ENCODE assay signal across 1 cellular context in genomic region chr7:25758559-25758958, GRCh38.
TF ChIP-seq lines count a peak whose summit lies in the region.

No MANE protein-coding gene starts in this region.

TF ChIP-seq in HEK293, 187 proteins besides CTCF, POLR2A, EP300 and RAD21 (continued from another document):
- TF ChIP-seq, protein P1, sequence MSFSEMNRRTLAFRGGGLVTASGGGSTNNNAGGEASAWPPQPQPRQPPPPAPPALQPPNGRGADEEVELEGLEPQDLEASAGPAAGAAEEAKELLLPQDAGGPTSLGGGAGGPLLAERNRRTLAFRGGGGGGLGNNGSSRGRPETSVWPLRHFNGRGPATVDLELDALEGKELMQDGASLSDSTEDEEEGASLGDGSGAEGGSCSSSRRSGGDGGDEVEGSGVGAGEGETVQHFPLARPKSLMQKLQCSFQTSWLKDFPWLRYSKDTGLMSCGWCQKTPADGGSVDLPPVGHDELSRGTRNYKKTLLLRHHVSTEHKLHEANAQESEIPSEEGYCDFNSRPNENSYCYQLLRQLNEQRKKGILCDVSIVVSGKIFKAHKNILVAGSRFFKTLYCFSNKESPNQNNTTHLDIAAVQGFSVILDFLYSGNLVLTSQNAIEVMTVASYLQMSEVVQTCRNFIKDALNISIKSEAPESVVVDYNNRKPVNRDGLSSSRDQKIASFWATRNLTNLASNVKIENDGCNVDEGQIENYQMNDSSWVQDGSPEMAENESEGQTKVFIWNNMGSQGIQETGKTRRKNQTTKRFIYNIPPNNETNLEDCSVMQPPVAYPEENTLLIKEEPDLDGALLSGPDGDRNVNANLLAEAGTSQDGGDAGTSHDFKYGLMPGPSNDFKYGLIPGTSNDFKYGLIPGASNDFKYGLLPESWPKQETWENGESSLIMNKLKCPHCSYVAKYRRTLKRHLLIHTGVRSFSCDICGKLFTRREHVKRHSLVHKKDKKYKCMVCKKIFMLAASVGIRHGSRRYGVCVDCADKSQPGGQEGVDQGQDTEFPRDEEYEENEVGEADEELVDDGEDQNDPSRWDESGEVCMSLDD (tag by site-specific recombination; IDR thresholded peaks at IDR 0.05), result no peak
- TF ChIP-seq, protein P2, sequence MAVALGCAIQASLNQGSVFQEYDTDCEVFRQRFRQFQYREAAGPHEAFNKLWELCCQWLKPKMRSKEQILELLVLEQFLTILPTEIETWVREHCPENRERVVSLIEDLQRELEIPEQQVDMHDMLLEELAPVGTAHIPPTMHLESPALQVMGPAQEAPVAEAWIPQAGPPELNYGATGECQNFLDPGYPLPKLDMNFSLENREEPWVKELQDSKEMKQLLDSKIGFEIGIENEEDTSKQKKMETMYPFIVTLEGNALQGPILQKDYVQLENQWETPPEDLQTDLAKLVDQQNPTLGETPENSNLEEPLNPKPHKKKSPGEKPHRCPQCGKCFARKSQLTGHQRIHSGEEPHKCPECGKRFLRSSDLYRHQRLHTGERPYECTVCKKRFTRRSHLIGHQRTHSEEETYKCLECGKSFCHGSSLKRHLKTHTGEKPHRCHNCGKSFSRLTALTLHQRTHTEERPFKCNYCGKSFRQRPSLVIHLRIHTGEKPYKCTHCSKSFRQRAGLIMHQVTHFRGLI (tag by site-specific recombination; IDR thresholded peaks at IDR 0.05), result no peak
- TF ChIP-seq, protein P3, sequence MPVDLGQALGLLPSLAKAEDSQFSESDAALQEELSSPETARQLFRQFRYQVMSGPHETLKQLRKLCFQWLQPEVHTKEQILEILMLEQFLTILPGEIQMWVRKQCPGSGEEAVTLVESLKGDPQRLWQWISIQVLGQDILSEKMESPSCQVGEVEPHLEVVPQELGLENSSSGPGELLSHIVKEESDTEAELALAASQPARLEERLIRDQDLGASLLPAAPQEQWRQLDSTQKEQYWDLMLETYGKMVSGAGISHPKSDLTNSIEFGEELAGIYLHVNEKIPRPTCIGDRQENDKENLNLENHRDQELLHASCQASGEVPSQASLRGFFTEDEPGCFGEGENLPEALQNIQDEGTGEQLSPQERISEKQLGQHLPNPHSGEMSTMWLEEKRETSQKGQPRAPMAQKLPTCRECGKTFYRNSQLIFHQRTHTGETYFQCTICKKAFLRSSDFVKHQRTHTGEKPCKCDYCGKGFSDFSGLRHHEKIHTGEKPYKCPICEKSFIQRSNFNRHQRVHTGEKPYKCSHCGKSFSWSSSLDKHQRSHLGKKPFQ (tag by site-specific recombination; IDR thresholded peaks at IDR 0.05), result no peak
- TF ChIP-seq PRDM10 (tag by site-specific recombination; IDR thresholded peaks at IDR 0.05) (peak; percentile 24; the same call in 1 of the 2 replicates), REST (tag by site-specific recombination; IDR thresholded peaks at IDR 0.05) (no peak), ZNF169 (tag by site-specific recombination; IDR thresholded peaks at IDR 0.05) (no peak), ZFP41 (tag by site-specific recombination; IDR thresholded peaks at IDR 0.05; ENCODE audit: borderline replicate concordance) (no peak), SALL2 (tag by site-specific recombination; IDR thresholded peaks at IDR 0.05; ENCODE audit: borderline replicate concordance) (no peak), OSR2 (tag by site-specific recombination; IDR thresholded peaks at IDR 0.05) (peak; percentile 76), ZNF561 (tag by site-specific recombination; IDR thresholded peaks at IDR 0.05; ENCODE audit: borderline replicate concordance) (no peak), ZNF311 (tag by site-specific recombination; IDR thresholded peaks at IDR 0.05; ENCODE audit: borderline replicate concordance) (no peak), ZNF416 (tag by site-specific recombination; IDR thresholded peaks at IDR 0.05) (no peak), GLIS2 (tag by site-specific recombination; IDR thresholded peaks at IDR 0.05) (no peak), FEZF1 (tag by site-specific recombination; IDR thresholded peaks at IDR 0.05) (peak; percentile 51), ZNF366 (tag by site-specific recombination; conservative IDR thresholded peaks at IDR 0.05) (no peak), ZSCAN16 (tag by site-specific recombination; IDR thresholded peaks at IDR 0.05) (no peak), PRDM1 (tag by site-specific recombination; IDR thresholded peaks at IDR 0.05) (no peak), ZFP3 (tag by site-specific recombination; IDR thresholded peaks at IDR 0.05; ENCODE audit: low read depth) (no peak), ZNF280D (tag by site-specific recombination; IDR thresholded peaks at IDR 0.05) (no peak), ZNF239 (tag by site-specific recombination; IDR thresholded peaks at IDR 0.05) (no peak), ZNF596 (tag by site-specific recombination; IDR thresholded peaks at IDR 0.05) (0 out of 2 replicates have a peak, but pooled peaks have one; percentile 31), ZNF426 (tag by site-specific recombination; IDR thresholded peaks at IDR 0.05) (no peak), ZNF214 (tag by site-specific recombination; IDR thresholded peaks at IDR 0.05; ENCODE audit: borderline replicate concordance) (no peak), ZNF621 (tag by site-specific recombination; IDR thresholded peaks at IDR 0.05) (no peak)
- TF ChIP-seq, protein P4, sequence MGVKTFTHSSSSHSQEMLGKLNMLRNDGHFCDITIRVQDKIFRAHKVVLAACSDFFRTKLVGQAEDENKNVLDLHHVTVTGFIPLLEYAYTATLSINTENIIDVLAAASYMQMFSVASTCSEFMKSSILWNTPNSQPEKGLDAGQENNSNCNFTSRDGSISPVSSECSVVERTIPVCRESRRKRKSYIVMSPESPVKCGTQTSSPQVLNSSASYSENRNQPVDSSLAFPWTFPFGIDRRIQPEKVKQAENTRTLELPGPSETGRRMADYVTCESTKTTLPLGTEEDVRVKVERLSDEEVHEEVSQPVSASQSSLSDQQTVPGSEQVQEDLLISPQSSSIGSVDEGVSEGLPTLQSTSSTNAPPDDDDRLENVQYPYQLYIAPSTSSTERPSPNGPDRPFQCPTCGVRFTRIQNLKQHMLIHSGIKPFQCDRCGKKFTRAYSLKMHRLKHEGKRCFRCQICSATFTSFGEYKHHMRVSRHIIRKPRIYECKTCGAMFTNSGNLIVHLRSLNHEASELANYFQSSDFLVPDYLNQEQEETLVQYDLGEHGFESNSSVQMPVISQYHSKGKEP (tag by site-specific recombination; IDR thresholded peaks at IDR 0.05), result peak; percentile 45; the same call in 1 of the 2 replicates
- TF ChIP-seq, protein P5, sequence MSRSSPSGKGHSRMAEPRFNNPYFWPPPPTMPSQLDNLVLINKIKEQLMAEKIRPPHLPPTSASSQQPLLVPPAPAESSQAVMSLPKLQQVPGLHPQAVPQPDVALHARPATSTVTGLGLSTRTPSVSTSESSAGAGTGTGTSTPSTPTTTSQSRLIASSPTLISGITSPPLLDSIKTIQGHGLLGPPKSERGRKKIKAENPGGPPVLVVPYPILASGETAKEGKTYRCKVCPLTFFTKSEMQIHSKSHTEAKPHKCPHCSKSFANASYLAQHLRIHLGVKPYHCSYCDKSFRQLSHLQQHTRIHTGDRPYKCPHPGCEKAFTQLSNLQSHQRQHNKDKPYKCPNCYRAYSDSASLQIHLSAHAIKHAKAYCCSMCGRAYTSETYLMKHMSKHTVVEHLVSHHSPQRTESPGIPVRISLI (tag by site-specific recombination; IDR thresholded peaks at IDR 0.05), result no peak
